In the genomic region with DNA sequence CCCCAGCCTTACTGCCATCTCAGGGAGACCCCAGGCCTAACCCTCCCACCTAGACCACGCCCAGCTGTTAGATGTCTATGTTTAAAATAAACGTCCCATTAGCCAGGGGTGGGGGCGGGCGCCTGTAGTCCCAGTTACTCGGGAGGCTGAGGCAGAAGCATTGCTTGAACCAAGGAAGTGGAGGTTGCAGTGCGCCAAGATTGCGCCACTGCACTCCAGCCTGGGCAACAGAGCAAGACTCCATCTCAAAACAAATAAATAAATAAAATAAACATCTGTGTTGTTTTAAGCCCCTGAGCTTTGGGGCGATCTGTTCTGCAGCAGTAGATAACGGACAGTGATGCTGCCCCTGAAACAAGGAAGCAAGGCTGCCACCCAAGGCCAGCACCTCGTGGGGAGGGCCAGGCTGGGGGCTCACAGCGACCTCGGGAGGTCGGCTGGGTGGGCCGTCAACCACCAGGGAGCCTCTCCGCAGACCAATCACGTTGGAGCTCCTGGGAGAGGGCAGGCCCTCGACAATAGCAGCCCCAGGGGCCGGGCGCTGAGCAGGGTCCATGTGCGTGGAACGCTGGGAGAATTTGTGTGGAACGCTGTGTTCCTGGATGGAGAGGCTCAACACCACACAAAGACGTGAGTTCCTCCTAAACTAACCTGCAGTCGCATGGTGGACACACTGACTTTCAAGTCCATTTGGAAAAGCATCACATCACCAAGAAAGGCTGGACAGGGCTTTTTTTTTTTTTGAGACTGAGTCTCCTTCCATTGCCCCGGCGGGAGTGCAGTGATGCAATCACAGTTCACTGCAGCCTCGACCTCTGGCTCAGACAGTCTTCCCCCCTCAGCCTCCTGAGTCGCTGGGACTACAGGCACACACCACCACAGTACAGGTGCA, we compare ENCODE assay signal across 8 cellular contexts. TPM values are rescaled to one million over a fixed set of nuclear protein-coding genes. Genes with fewer than 3 reads are reported as not detected.
DNase-seq lines count a peak whose midpoint lies in the region; ATAC-seq and TF ChIP-seq lines count a peak whose summit lies in the region.

No MANE protein-coding gene starts in this region.

- H3K27ac Mint-ChIP-seq in activated CD4-positive, alpha-beta T cell treated with anti-CD3 and anti-CD28 coated beads, Interleukin-2, amount 10 ng/mL, durations not matched to agents 7 days and 5 days: peak overlapping the region; percentile 41
- H3K27ac Mint-ChIP-seq in stimulated activated memory B cell treated with anti-CD40 and anti-IgM and Interleukin-4, amounts not matched to agents 10 μg/mL and 1 μg/mL and 100 μg/mL, for 72 hours: peak overlapping the region; percentile 75

- POLR2A ChIA-PET in activated CD4-positive, alpha-beta T cell treated with anti-CD3 and anti-CD28 coated beads, Interleukin-2, amount 10 ng/mL, durations not matched to agents 7 days and 5 days (lab: Charles Lee): no interaction called here
- POLR2A ChIA-PET in RWPE1 (lab: Yijun Ruan, JAX; ENCODE audit: low non-redundant PET): interaction anchor here (1.2 to 1.7 kb wide), 2 partner anchors 38 to 40 kb away, joined by 4 to 5 read pairs; a partner anchor contains a TSS

- no peak for ATAC-seq in stimulated activated memory B cell treated with anti-CD40 and anti-IgM and Interleukin-4, amounts not matched to agents 10 μg/mL and 1 μg/mL and 100 μg/mL, for 72 hours
- no peak for ATAC-seq in GM21526 (IDR thresholded peaks at IDR 0.05; ENCODE audit: low FRiP score, unreplicated experiment)

- H3K4me3 Mint-ChIP-seq in activated CD4-positive, alpha-beta T cell treated with anti-CD3 and anti-CD28 coated beads, Interleukin-2, amount 10 ng/mL, durations not matched to agents 7 days and 5 days: peak overlapping the region; percentile 79
- peak overlapping the region; percentile 72 for H3K4me3 Mint-ChIP-seq in stimulated activated memory B cell treated with anti-CD40 and anti-IgM and Interleukin-4, amounts not matched to agents 10 μg/mL and 1 μg/mL and 100 μg/mL, for 72 hours

- TF ChIP-seq CTCF in RWPE1 (conservative IDR thresholded peaks at IDR 0.05; ENCODE audit: low read depth) (no peak), foreskin fibroblast (IDR thresholded peaks at IDR 0.05; ENCODE audit: low read depth, low read length) (no peak)

- H3K36me3 Mint-ChIP-seq in activated CD4-positive, alpha-beta T cell treated with anti-CD3 and anti-CD28 coated beads, Interleukin-2, amount 10 ng/mL, durations not matched to agents 7 days and 5 days (ENCODE audit: low read depth): no peaks in the 10 kb centered on the region
- H3K36me3 Mint-ChIP-seq in stimulated activated memory B cell treated with anti-CD40 and anti-IgM and Interleukin-4, amounts not matched to agents 10 μg/mL and 1 μg/mL and 100 μg/mL, for 72 hours: no peaks in the 10 kb centered on the region

- no peak overlapping the region for H3K4me3 ChIP-seq in foreskin fibroblast (ENCODE audit: low read depth in 1 of 2, low read length in 2 of 2)

- peaks cover 2% of the 10 kb centered on the region for H3K4me1 Mint-ChIP-seq in activated CD4-positive, alpha-beta T cell treated with anti-CD3 and anti-CD28 coated beads, Interleukin-2, amount 10 ng/mL, durations not matched to agents 7 days and 5 days
- H3K4me1 Mint-ChIP-seq in stimulated activated memory B cell treated with anti-CD40 and anti-IgM and Interleukin-4, amounts not matched to agents 10 μg/mL and 1 μg/mL and 100 μg/mL, for 72 hours: peaks cover under 1% of the 10 kb centered on the region

- H3K27ac ChIP-seq in RWPE1: peak overlapping the region; percentile 80

- CTCF ChIA-PET in activated CD4-positive, alpha-beta T cell treated with anti-CD3 and anti-CD28 coated beads, Interleukin-2, amount 10 ng/mL, durations not matched to agents 7 days and 5 days (lab: Charles Lee): interaction anchor here (1.0 to 2.3 kb wide), 5 partner anchors 13 to 406 kb away, joined by 3 to 8 read pairs (median 4); a partner anchor contains a TSS
- CTCF ChIA-PET in RWPE1 (lab: Yijun Ruan, JAX): interaction anchor here (0.6 to 2.5 kb wide), 4 partner anchors 37 to 405 kb away, joined by 3 to 15 read pairs (median 4); a partner anchor contains a TSS

- no peaks in the 10 kb centered on the region for H3K9me3 Mint-ChIP-seq in activated CD4-positive, alpha-beta T cell treated with anti-CD3 and anti-CD28 coated beads, Interleukin-2, amount 10 ng/mL, durations not matched to agents 7 days and 5 days
- no peaks in the 10 kb centered on the region for H3K9me3 Mint-ChIP-seq in stimulated activated memory B cell treated with anti-CD40 and anti-IgM and Interleukin-4, amounts not matched to agents 10 μg/mL and 1 μg/mL and 100 μg/mL, for 72 hours

- DNase-seq in activated CD4-positive, alpha-beta T cell treated with anti-CD3 and anti-CD28 coated beads, Interleukin-2, amount 10 ng/mL, durations not matched to agents 7 days and 5 days: no peak
- no peak for DNase-seq in activated CD4-positive, alpha-beta T cell treated with anti-CD3 and anti-CD28 coated beads for 1 hour
- no peak for DNase-seq in RWPE1 (ENCODE audit: low spot score)
- DNase-seq in foreskin fibroblast: peak; percentile 54 to 72
- no peak for DNase-seq in NAMALWA (ENCODE audit: low spot score)
- DNase-seq in SKM-1 treated with dmso at 0.1 percent for 144 hours (lab: John Stamatoyannopoulos, UW; ENCODE audit: unreplicated experiment): no peak

- peaks cover 21% of the 10 kb centered on the region for H3K27me3 Mint-ChIP-seq in activated CD4-positive, alpha-beta T cell treated with anti-CD3 and anti-CD28 coated beads, Interleukin-2, amount 10 ng/mL, durations not matched to agents 7 days and 5 days
- peaks cover 9% of the 10 kb centered on the region for H3K27me3 Mint-ChIP-seq in stimulated activated memory B cell treated with anti-CD40 and anti-IgM and Interleukin-4, amounts not matched to agents 10 μg/mL and 1 μg/mL and 100 μg/mL, for 72 hours

RNA-seq across cellular contexts. Expression of a gene that starts 1.0 kb away (rescaled TPM):
- 100 to 1,000 TPM in 1 of 2 experiments, 10 to 100 TPM in 1; 95.5 to 107 TPM for total RNA-seq in activated CD4-positive, alpha-beta T cell treated with anti-CD3 and anti-CD28 coated beads, Interleukin-2, amount 10 ng/mL, durations not matched to agents 7 days and 5 days

RNA-seq across cellular contexts. Expression of a gene that starts 21.1 kb away (rescaled TPM):
- under 1 TPM; 0.15 to 0.57 TPM for total RNA-seq in activated CD4-positive, alpha-beta T cell treated with anti-CD3 and anti-CD28 coated beads, Interleukin-2, amount 10 ng/mL, durations not matched to agents 7 days and 5 days

RNA-seq across cellular contexts. Expression of a gene that starts 27.5 kb away (rescaled TPM):
- total RNA-seq in activated CD4-positive, alpha-beta T cell treated with anti-CD3 and anti-CD28 coated beads, Interleukin-2, amount 10 ng/mL, durations not matched to agents 7 days and 5 days: not detected

RNA-seq across cellular contexts. Expression of a gene that starts 37.9 kb away (rescaled TPM):
- under 1 TPM; 0.71 to 0.74 TPM for total RNA-seq in activated CD4-positive, alpha-beta T cell treated with anti-CD3 and anti-CD28 coated beads, Interleukin-2, amount 10 ng/mL, durations not matched to agents 7 days and 5 days

RNA-seq across cellular contexts. Expression of a gene that starts 51.8 kb away (rescaled TPM):
- total RNA-seq in activated CD4-positive, alpha-beta T cell treated with anti-CD3 and anti-CD28 coated beads, Interleukin-2, amount 10 ng/mL, durations not matched to agents 7 days and 5 days: 10 to 100 TPM; 20.0 to 20.5 TPM

Comparison
In these comparisons a context has a peak if more than half of its experiments do, and no peak if none do; other contexts are left out.
1. DNase-seq: peak in foreskin fibroblast (2 of 2); none in activated CD4-positive, alpha-beta T cell treated with anti-CD3 and anti-CD28 coated beads, Interleukin-2, amount 10 ng/mL, durations not matched to agents 7 days and 5 days (single experiment), activated CD4-positive, alpha-beta T cell treated with anti-CD3 and anti-CD28 coated beads for 1 hour (single experiment), RWPE1 (single experiment), NAMALWA (single experiment) and SKM-1 treated with dmso at 0.1 percent for 144 hours (single experiment).